Comparison of ENCODE assay signal across 20 cellular contexts in genomic region chr7:29494350-29494749, GRCh38.
DNase-seq lines count a peak whose midpoint lies in the region; ATAC-seq and TF ChIP-seq lines count a peak whose summit lies in the region.
"Had no signal": no experiment of that assay in that cellular context is flagged by ENCODE, and none has a peak within 500 bp of the region (broad histone marks: within the 10 kb centered on the region; RNA-seq: fewer than 3 reads in every experiment).

No MANE protein-coding gene starts in this region.

- H3K4me3 ChIP-seq in mammary epithelial cell (replicated peaks in 1 of 3; ENCODE audit: insufficient read depth in 1 of 3, low read depth in 2 of 3, low read length in 3 of 3) (no peak overlapping the region), cardiac fibroblast (replicated peaks in 1 of 2; ENCODE audit: low read depth in 2 of 2, low read length in 2 of 2) (no peak overlapping the region)
- H3K4me3 ChIP-seq: esophagus muscularis mucosa, lower lobe of right lung, thoracic aorta had no signal

- CTCF ChIA-PET in MCF 10A (lab: Yijun Ruan, JAX) (no interaction called here), mammary epithelial cell (lab: Charles Lee; ENCODE audit: low non-redundant PET) (no interaction called here)

- intact Hi-C loops in MCF 10A (cut with micrococcal nuclease) = no loop called here
- intact Hi-C loops in mammary epithelial cell (cut with micrococcal nuclease) = no loop called here

- no peaks in the 10 kb centered on the region for H3K9me3 Mint-ChIP-seq in MCF 10A (ENCODE audit: unreplicated experiment)
- H3K9me3 Mint-ChIP-seq: CD8-positive, alpha-beta memory T cell; natural killer cell had no signal

- WGBS in mammary epithelial cell (ENCODE audit: low coverage, missing lambda C conversion rate) = 86% methylated on average over 1 of the region's 1 CpG

- dilution Hi-C loops in mammary epithelial cell (cut with HindIII; ENCODE audit: low sequenced_read_pairs) = no loop called here

- POLR2A ChIA-PET in MCF 10A (lab: Yijun Ruan, JAX) = interaction anchor here (1.5 kb wide), 1 partner anchor 10 kb away, joined by 4 read pairs; no protein-coding TSS in a partner anchor

- H3K4me3 Mint-ChIP-seq in MCF 10A (ENCODE audit: unreplicated experiment) = no peak overlapping the region
- H3K4me3 Mint-ChIP-seq: CD8-positive, alpha-beta memory T cell; natural killer cell had no signal

- no peaks in the 10 kb centered on the region for H3K9me3 ChIP-seq in mammary epithelial cell (replicated peaks; ENCODE audit: insufficient read depth, low read length)
- H3K9me3 ChIP-seq: esophagus muscularis mucosa, lower lobe of right lung, thoracic aorta had no signal

- H3K27ac ChIP-seq in mammary epithelial cell (ENCODE audit: insufficient read depth, low read depth, low read length) = no peak overlapping the region
- H3K27ac ChIP-seq: 22Rv1, esophagus muscularis mucosa, lower lobe of right lung, thoracic aorta had no signal

- DNase-seq in MCF 10A (ENCODE audit: unreplicated experiment) = peak; percentile 32
- DNase-seq in mammary epithelial cell = no peak
- DNase-seq in cardiac fibroblast (ENCODE audit: low read depth in 2 of 2) = peak; percentile 88 to 89
- DNase-seq in left kidney (ENCODE audit: low read depth, low spot score) = peak; percentile 24
- DNase-seq in stimulated activated CD4-positive, alpha-beta T cell treated with anti-CD3 and anti-CD28 coated beads, Interleukin-4, amount 100 ng/mL, for 24 hours = no peak
- no peak for DNase-seq in stimulated activated naive CD4-positive, alpha-beta T cell (lab: John Stamatoyannopoulos, UW)
- DNase-seq in NK-92 (lab: John Stamatoyannopoulos, UW; ENCODE audit: unreplicated experiment) = no peak
- DNase-seq: amygdala; CD8-positive, alpha-beta memory T cell; dermis blood vessel endothelial cell; IMR-90; lower lobe of right lung; natural killer cell; NCI-H2107; NCI-H69; RPMI8226 had no signal

- H3K79me2 ChIP-seq in mammary epithelial cell (ENCODE audit: insufficient read depth, low read length) = no peaks in the 10 kb centered on the region

- H3K27me3 ChIP-seq in mammary epithelial cell (ENCODE audit: insufficient read depth, low read length) = no peaks in the 10 kb centered on the region
- H3K27me3 ChIP-seq: esophagus muscularis mucosa had no signal

- peaks cover 5% of the 10 kb centered on the region for H3K4me1 Mint-ChIP-seq in MCF 10A (ENCODE audit: insufficient read depth, unreplicated experiment)
- H3K4me1 Mint-ChIP-seq: CD8-positive, alpha-beta memory T cell; natural killer cell had no signal

- H3K4me1 ChIP-seq in mammary epithelial cell (ENCODE audit: insufficient read depth, low read length) = peaks cover 3% of the 10 kb centered on the region
- H3K4me1 ChIP-seq: lower lobe of right lung had no signal

- H4K20me1 ChIP-seq in mammary epithelial cell (ENCODE audit: insufficient read depth, low read length) = no peaks in the 10 kb centered on the region

- H3K27ac Mint-ChIP-seq in MCF 10A (ENCODE audit: low read depth, unreplicated experiment) = no peak overlapping the region
- H3K27ac Mint-ChIP-seq: CD8-positive, alpha-beta memory T cell; natural killer cell had no signal

- TF ChIP-seq CTCF in MCF 10A (IDR thresholded peaks at IDR 0.05; ENCODE audit: unreplicated experiment) (no peak), mammary epithelial cell (conservative IDR thresholded peaks at IDR 0.05 in 1 of 2, IDR thresholded peaks at IDR 0.05 in 1 of 2; ENCODE audit: extremely low read depth in 1 of 2, insufficient read depth in 1 of 2, low read depth in 1 of 2, low read length in 2 of 2) (no peak), cardiac fibroblast (IDR thresholded peaks at IDR 0.05; ENCODE audit: low read depth, low read length) (no peak)

- BruUV-seq in MCF 10A (replicated peaks; lab: Mats Ljungman, UMichigan) (no TSS peak), mammary epithelial cell (replicated peaks; lab: Mats Ljungman, UMichigan) (no TSS peak)

- no peaks in the 10 kb centered on the region for H3K27me3 Mint-ChIP-seq in MCF 10A (ENCODE audit: insufficient read depth, unreplicated experiment)
- H3K27me3 Mint-ChIP-seq: CD8-positive, alpha-beta memory T cell had no signal

- H3K36me3 Mint-ChIP-seq in MCF 10A (ENCODE audit: insufficient read depth, unreplicated experiment) = peaks cover 4% of the 10 kb centered on the region
- H3K36me3 Mint-ChIP-seq: natural killer cell had no signal

- no peak overlapping the region for H3K4me2 ChIP-seq in mammary epithelial cell (ENCODE audit: insufficient read depth, low read depth, low read length)

- H2AFZ ChIP-seq in mammary epithelial cell (ENCODE audit: low read depth, low read length) = no peak overlapping the region

- ATAC-seq in GM18511 (IDR thresholded peaks at IDR 0.05; ENCODE audit: unreplicated experiment) = no peak
- ATAC-seq: lower lobe of right lung, natural killer cell had no signal

- no peaks in the 10 kb centered on the region for H3K36me3 ChIP-seq in mammary epithelial cell (ENCODE audit: insufficient read depth, low read length)
- H3K36me3 ChIP-seq: lower lobe of right lung, thoracic aorta had no signal

- no peak overlapping the region for H3K9ac ChIP-seq in mammary epithelial cell (ENCODE audit: insufficient read depth, low read length)

- in situ Hi-C loops in mammary epithelial cell (cut with MboI; ENCODE audit: low sequenced_read_pairs in 2 of 2) = no loop called here

Comparison
In these comparisons a context has a peak if more than half of its experiments do, and no peak if none do; other contexts are left out.
1. DNase-seq: peak in MCF 10A (single experiment), cardiac fibroblast (2 of 2) and left kidney (single experiment); none in mammary epithelial cell (single experiment), stimulated activated CD4-positive, alpha-beta T cell treated with anti-CD3 and anti-CD28 coated beads, Interleukin-4, amount 100 ng/mL, for 24 hours (single experiment), stimulated activated naive CD4-positive, alpha-beta T cell (0 of 6) and NK-92 (single experiment).